Comparison of ENCODE assay signal across 7 cellular contexts in genomic region chr7:95460653-95461052, GRCh38. TPM values are rescaled to one million over a fixed set of nuclear protein-coding genes. Genes with fewer than 3 reads are reported as not detected.
"Had no signal": no experiment of that assay in that cellular context is flagged by ENCODE, and none has a peak within 500 bp of the region (broad histone marks: within the 10 kb centered on the region; RNA-seq: fewer than 3 reads in every experiment).

No MANE protein-coding gene starts in this region.

RNA-seq across cellular contexts. Expression of gene ASB4, which starts 25.1 kb away (rescaled TPM):
- total RNA-seq: GM23248, GM23338, H1, H4, H7, H9, HFFc6 had no signal
- polyA plus RNA-seq: GM23248, GM23338, H1 had no signal
